ENCODE assay signal across 1 cellular context in genomic region chr17:74446551-74447500, GRCh38.
A peak's percentile ranks its signal among the peaks of the same experiment; 100 is the strongest.
TF ChIP-seq lines count a peak whose summit lies in the region.

No MANE protein-coding gene starts in this region.

TF ChIP-seq in HEK293, 187 proteins besides CTCF, POLR2A, EP300 and RAD21 (continued from another document):
- TF ChIP-seq ZNF398 (tag by site-specific recombination; IDR thresholded peaks at IDR 0.05) (peak; percentile 55; the same call in 1 of the 2 replicates), SCRT2 (tag by site-specific recombination; IDR thresholded peaks at IDR 0.05) (no peak), ZFP3 (tag by site-specific recombination; IDR thresholded peaks at IDR 0.05; ENCODE audit: low read depth) (no peak)
